8 cellular contexts compared by ENCODE assay signal in genomic region chr13:98653471-98653985, GRCh38.
DNase-seq lines count a peak whose midpoint lies in the region; ATAC-seq and TF ChIP-seq lines count a peak whose summit lies in the region.

No MANE protein-coding gene starts in this region.

- 21 to 32% methylated on average over 7 to 9 of the region's 9 CpGs for whole genome bisulfite sequencing in esophagus squamous epithelium, 2 donors

- H3K27ac ChIP-seq in OCI-LY3 (ENCODE audit: low read length): no peak overlapping the region
- H3K27ac ChIP-seq in esophagus squamous epithelium: peak overlapping the region in 3 of 4 donors; percentile 23 to 53 (median 33)

- H3K36me3 Mint-ChIP-seq in natural killer cell: no peaks in the 10 kb centered on the region
- H3K36me3 Mint-ChIP-seq in stimulated activated naive B cell treated with anti-CD40 and anti-IgM and Interleukin-4, amounts not matched to agents 10 μg/mL and 1 μg/mL and 100 μg/mL, for 72 hours: no peaks in the 10 kb centered on the region

- H2AFZ ChIP-seq in OCI-LY3 (ENCODE audit: low read depth, low read length): 0 out of 2 replicates have a peak overlapping the region, but pooled peaks have one; percentile 76

- no peak for TF ChIP-seq POLR2A in esophagus squamous epithelium (IDR thresholded peaks at IDR 0.05)

- TF ChIP-seq CTCF in OCI-LY3 (IDR thresholded peaks at IDR 0.05; ENCODE audit: low read depth, low read length): peak; percentile 99
- TF ChIP-seq CTCF in esophagus squamous epithelium (IDR thresholded peaks at IDR 0.05): peak; percentile 83 to 96 (median 94)
- TF ChIP-seq CTCF in natural killer cell (IDR thresholded peaks at IDR 0.05): peak; percentile 76

- H3K9ac ChIP-seq in OCI-LY3 (ENCODE audit: low read length): no peak overlapping the region

- H3K9me3 Mint-ChIP-seq in natural killer cell: no peaks in the 10 kb centered on the region
- H3K9me3 Mint-ChIP-seq in stimulated activated naive B cell treated with anti-CD40 and anti-IgM and Interleukin-4, amounts not matched to agents 10 μg/mL and 1 μg/mL and 100 μg/mL, for 72 hours: no peaks in the 10 kb centered on the region

- no peaks in the 10 kb centered on the region for H3K79me2 ChIP-seq in OCI-LY3 (ENCODE audit: low read length)

- H3K27ac Mint-ChIP-seq in natural killer cell: no peak overlapping the region
- no peak overlapping the region for H3K27ac Mint-ChIP-seq in stimulated activated naive B cell treated with anti-CD40 and anti-IgM and Interleukin-4, amounts not matched to agents 10 μg/mL and 1 μg/mL and 100 μg/mL, for 72 hours

- H3K4me1 Mint-ChIP-seq in natural killer cell: peaks cover 0 to 5% of the 10 kb centered on the region in 2 donors
- peaks cover 9 to 22% of the 10 kb centered on the region in 2 donors for H3K4me1 Mint-ChIP-seq in stimulated activated naive B cell treated with anti-CD40 and anti-IgM and Interleukin-4, amounts not matched to agents 10 μg/mL and 1 μg/mL and 100 μg/mL, for 72 hours

- H3K27me3 ChIP-seq in OCI-LY3 (ENCODE audit: low read depth, low read length) (peaks cover 5% of the 10 kb centered on the region; the same call in 1 of the 2 replicates), esophagus squamous epithelium (no peaks in the 10 kb centered on the region)

- intact Hi-C loops in esophagus squamous epithelium (cut with DNase I) (loop anchor here (5.0 kb wide), 1 partner anchor 206 kb away; no protein-coding TSS in a partner anchor), natural killer cell (cut with micrococcal nuclease) (loop anchor here (1.0 kb wide), 1 partner anchor 208 kb away; no protein-coding TSS in a partner anchor)

- H3K27me3 Mint-ChIP-seq in natural killer cell (ENCODE audit: low read depth in 2 of 2): peaks cover 0 to 11% of the 10 kb centered on the region in 2 donors
- peaks cover 12 to 16% of the 10 kb centered on the region in 2 donors for H3K27me3 Mint-ChIP-seq in stimulated activated naive B cell treated with anti-CD40 and anti-IgM and Interleukin-4, amounts not matched to agents 10 μg/mL and 1 μg/mL and 100 μg/mL, for 72 hours

- peak overlapping the region; percentile 41; the same call in 1 of the 2 replicates for H3K4me3 ChIP-seq in OCI-LY3 (ENCODE audit: low read length)
- H3K4me3 ChIP-seq in esophagus squamous epithelium: no peak overlapping the region

- no peaks in the 10 kb centered on the region for H3K9me3 ChIP-seq in OCI-LY3 (ENCODE audit: insufficient read depth, low read length)
- H3K9me3 ChIP-seq in esophagus squamous epithelium: no peaks in the 10 kb centered on the region

- ATAC-seq in GM21367 (IDR thresholded peaks at IDR 0.05; ENCODE audit: unreplicated experiment) (peak; percentile 86), natural killer cell (peak; percentile 81 to 94 (median 91))
- peak; percentile 90 to 94 for ATAC-seq in stimulated activated naive B cell treated with anti-CD40 and anti-IgM and Interleukin-4, amounts not matched to agents 10 μg/mL and 1 μg/mL and 100 μg/mL, for 72 hours (replicated peaks)

- H3K4me2 ChIP-seq in OCI-LY3 (ENCODE audit: low read length): peak overlapping the region; percentile 58

- no peak overlapping the region for H3K4me3 Mint-ChIP-seq in natural killer cell
- H3K4me3 Mint-ChIP-seq in stimulated activated naive B cell treated with anti-CD40 and anti-IgM and Interleukin-4, amounts not matched to agents 10 μg/mL and 1 μg/mL and 100 μg/mL, for 72 hours: no peak overlapping the region

- no peaks in the 10 kb centered on the region for H4K20me1 ChIP-seq in OCI-LY3 (ENCODE audit: insufficient read depth, low read length)

- H3K4me1 ChIP-seq in OCI-LY3 (ENCODE audit: low read length): peaks cover 13% of the 10 kb centered on the region
- H3K4me1 ChIP-seq in esophagus squamous epithelium: peaks cover 0 to 51% (median 11%) of the 10 kb centered on the region in 3 donors

- H3K36me3 ChIP-seq in OCI-LY3 (replicated peaks; ENCODE audit: low read depth, low read length) (no peaks in the 10 kb centered on the region), esophagus squamous epithelium (no peaks in the 10 kb centered on the region)

- peak; percentile 12 for DNase-seq in DMS 273 treated with DMSO at 0.1 percent for 48 hours (lab: John Stamatoyannopoulos, UW)
- DNase-seq in HT1080 (ENCODE audit: low read depth): peak; percentile 61
- peak; percentile 61 for DNase-seq in activated T-cell treated with anti-CD3 and anti-CD28 coated beads for 48 hours (ENCODE audit: low read depth)
- peak; percentile 10 for DNase-seq in esophagus squamous epithelium (lab: John Stamatoyannopoulos, UW)
- DNase-seq in natural killer cell: peak; percentile 47
- peak; percentile 64 for DNase-seq in stimulated activated naive B cell treated with anti-CD40 and anti-IgM and Interleukin-4, amounts not matched to agents 10 μg/mL and 1 μg/mL and 100 μg/mL, for 72 hours

Comparison
In these comparisons a context has a peak if more than half of its experiments do, and no peak if none do; other contexts are left out.
1. DNase-seq: peak in every context shown above with its lines; median percentile 64 in stimulated activated naive B cell treated with anti-CD40 and anti-IgM and Interleukin-4, amounts not matched to agents 10 μg/mL and 1 μg/mL and 100 μg/mL, for 72 hours; 61 in HT1080; 61 in activated T-cell treated with anti-CD3 and anti-CD28 coated beads for 48 hours; 47 in natural killer cell; 12 in DMS 273 treated with DMSO at 0.1 percent for 48 hours; 10 in esophagus squamous epithelium.